Comparison of ENCODE assay signal across 8 cellular contexts in the genomic region with DNA sequence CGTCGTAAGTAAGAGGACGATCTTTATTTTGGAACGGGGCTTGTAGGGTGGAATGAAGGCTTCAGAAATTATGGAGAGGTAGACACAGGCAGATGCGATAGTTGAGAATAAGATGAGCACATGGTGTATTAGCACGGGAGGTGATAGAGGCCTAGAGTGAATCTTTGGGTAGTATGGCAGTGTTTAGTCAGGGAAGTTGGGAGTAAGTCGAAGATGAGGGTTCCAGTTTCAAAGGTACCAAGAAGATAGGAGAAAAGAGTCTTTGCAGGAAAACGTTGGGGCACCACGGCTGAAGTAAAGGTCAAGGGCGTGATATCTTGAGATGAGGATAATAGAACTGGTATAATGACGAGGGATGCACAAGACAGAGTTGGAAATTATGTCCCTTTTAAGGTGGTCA.
DNase-seq lines count a peak whose midpoint lies in the region; ATAC-seq and TF ChIP-seq lines count a peak whose summit lies in the region.

No MANE protein-coding gene starts in this region.

- H3K4me1 ChIP-seq in stomach smooth muscle (ENCODE audit: control insufficient read depth, insufficient read depth, low read length), result no peaks in the 10 kb centered on the region

- peaks cover 26% of the 10 kb centered on the region for H3K4me1 Mint-ChIP-seq in T-helper 1 cell treated with Interleukin-12 subunit alpha and Interleukin-12 subunit beta and Interleukin-4 antibody, amounts not matched to agents 30 μg/mL and 1 μg/mL, for 36 hours (ENCODE audit: low read depth)

- peaks cover 19% of the 10 kb centered on the region for H3K36me3 ChIP-seq in WERI-Rb-1
- H3K36me3 ChIP-seq in stomach smooth muscle (ENCODE audit: control insufficient read depth in 2 of 2, insufficient read depth in 2 of 2, low read length in 2 of 2), result peaks cover 3 to 15% of the 10 kb centered on the region in 2 donors

- H3K9me3 ChIP-seq in WERI-Rb-1 (ENCODE audit: severe bottlenecking) (no peaks in the 10 kb centered on the region), stomach smooth muscle (ENCODE audit: control insufficient read depth in 2 of 2, low read length in 2 of 2) (no peaks in the 10 kb centered on the region)

- peak overlapping the region; percentile 92 for H3K4me3 ChIP-seq in WERI-Rb-1 (ENCODE audit: low read depth, low read length)
- H3K4me3 ChIP-seq in iPS-11a (ENCODE audit: low read depth, low read length), result peak overlapping the region; percentile 88
- H3K4me3 ChIP-seq in stomach smooth muscle (ENCODE audit: low read length in 2 of 2), result peak overlapping the region; percentile 89 to 96

- H3K27ac ChIP-seq in WERI-Rb-1 (peak overlapping the region; percentile 72; the same call in 1 of the 2 replicates), stomach smooth muscle (ENCODE audit: low read length) (peak overlapping the region; percentile 72)

- DNase-seq in T-helper 1 cell, result no peak
- no peak for DNase-seq in WERI-Rb-1

- peak overlapping the region; percentile 99 for H3K27ac Mint-ChIP-seq in T-helper 1 cell treated with Interleukin-12 subunit alpha and Interleukin-12 subunit beta and Interleukin-4 antibody, amounts not matched to agents 30 μg/mL and 1 μg/mL, for 36 hours

- H3K9ac ChIP-seq in stomach smooth muscle (ENCODE audit: low read length in 2 of 2), result peak overlapping the region; percentile 84 to 92

- H3K4me3 Mint-ChIP-seq in T-helper 1 cell treated with Interleukin-12 subunit alpha and Interleukin-12 subunit beta and Interleukin-4 antibody, amounts not matched to agents 30 μg/mL and 1 μg/mL, for 36 hours, result peak overlapping the region; percentile 100

- no peak for TF ChIP-seq CTCF in WERI-Rb-1 (IDR thresholded peaks at IDR 0.05; ENCODE audit: low read depth, low read length)

- no peaks in the 10 kb centered on the region for H3K27me3 Mint-ChIP-seq in T-helper 1 cell treated with Interleukin-12 subunit alpha and Interleukin-12 subunit beta and Interleukin-4 antibody, amounts not matched to agents 30 μg/mL and 1 μg/mL, for 36 hours (ENCODE audit: low read depth)

- ATAC-seq in GM21447 (IDR thresholded peaks at IDR 0.05; ENCODE audit: unreplicated experiment), result no peak
- no peak for ATAC-seq in HG02938 (IDR thresholded peaks at IDR 0.05; ENCODE audit: unreplicated experiment)
- ATAC-seq in HG03342 (IDR thresholded peaks at IDR 0.05; ENCODE audit: unreplicated experiment), result no peak

- no peaks in the 10 kb centered on the region for H3K27me3 ChIP-seq in WERI-Rb-1 (ENCODE audit: insufficient read depth, low read depth, severe bottlenecking)
- H3K27me3 ChIP-seq in stomach smooth muscle (ENCODE audit: control insufficient read depth in 1 of 2, insufficient read depth in 2 of 2, low read length in 2 of 2), result no peaks in the 10 kb centered on the region

- H3K9me3 Mint-ChIP-seq in T-helper 1 cell treated with Interleukin-12 subunit alpha and Interleukin-12 subunit beta and Interleukin-4 antibody, amounts not matched to agents 30 μg/mL and 1 μg/mL, for 36 hours, result no peaks in the 10 kb centered on the region

- H3K36me3 Mint-ChIP-seq in T-helper 1 cell treated with Interleukin-12 subunit alpha and Interleukin-12 subunit beta and Interleukin-4 antibody, amounts not matched to agents 30 μg/mL and 1 μg/mL, for 36 hours (ENCODE audit: low read depth), result peaks cover 22% of the 10 kb centered on the region
